In the genomic region with DNA sequence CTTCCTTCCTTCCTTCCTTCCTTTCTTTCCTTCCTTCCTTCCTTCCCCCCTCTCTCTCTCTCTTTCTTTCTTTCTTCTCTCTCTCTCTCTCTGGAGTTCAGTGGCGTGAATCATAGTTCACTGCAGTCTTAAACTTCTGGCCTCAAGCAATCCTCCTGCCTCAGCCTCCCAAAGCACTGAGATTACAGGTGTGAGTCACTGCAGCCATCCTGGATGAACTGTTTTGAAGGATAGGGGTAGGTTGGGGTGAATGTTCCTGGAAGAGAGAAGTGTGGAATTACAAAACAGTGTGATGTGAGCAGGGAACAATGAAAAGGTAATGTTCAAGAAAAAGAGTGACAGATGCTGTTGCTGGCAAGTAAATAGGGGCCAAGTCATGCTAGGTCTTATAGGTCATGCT, we compare ENCODE assay signal across 36 cellular contexts. TPM values are rescaled to one million over a fixed set of nuclear protein-coding genes. Genes with fewer than 3 reads are reported as not detected.
"Had no signal": no experiment of that assay in that cellular context is flagged by ENCODE, and none has a peak within 500 bp of the region (broad histone marks: within the 10 kb centered on the region; RNA-seq: fewer than 3 reads in every experiment).

No MANE protein-coding gene starts in this region.

- H3K4me2 ChIP-seq: hepatocyte had no signal

- H3K36me3 ChIP-seq: brain microvascular endothelial cell, esophagus muscularis mucosa, gastroesophageal sphincter, heart right ventricle had no signal

- H3K9me3 ChIP-seq: esophagus muscularis mucosa, gastroesophageal sphincter, heart right ventricle had no signal

- H3K27ac Mint-ChIP-seq: activated CD4-positive, alpha-beta memory T cell treated with anti-CD3 and anti-CD28 coated beads, Interleukin-2, amount 10 ng/mL, durations not matched to agents 7 days and 5 days; activated CD4-positive, alpha-beta T cell treated with anti-CD3 and anti-CD28 coated beads for 36 hours; activated CD4-positive, alpha-beta T cell treated with anti-CD3 and anti-CD28 coated beads, Interleukin-2, amount 10 ng/mL, durations not matched to agents 7 days and 5 days; activated naive CD4-positive, alpha-beta T cell treated with anti-CD3 and anti-CD28 coated beads, Interleukin-2, amount 50 U/mL, for 24 hours; activated T-helper 17 cell treated with anti-CD3 and anti-CD28 coated beads, Interleukin-2, amount 50 U/mL, for 72 hours; dendritic cell treated with granulocyte-macrophage colony-stimulating factor and Interleukin-4, amounts not matched to agents 40 ng/mL and 50 ng/mL, for 4 days; effector memory CD8-positive, alpha-beta T cell had no signal

- ATAC-seq: activated CD4-positive, alpha-beta T cell treated with anti-CD3 and anti-CD28 coated beads for 36 hours; activated T-cell treated with anti-CD3 and anti-CD28 coated beads, Interleukin-2, amount 50 U/mL, for 4 hours; activated T-helper 17 cell treated with anti-CD3 and anti-CD28 coated beads, Interleukin-2, amount 50 U/mL, for 72 hours; effector memory CD8-positive, alpha-beta T cell; gastroesophageal sphincter; heart right ventricle had no signal

- H3K27me3 Mint-ChIP-seq: activated CD4-positive, alpha-beta T cell treated with anti-CD3 and anti-CD28 coated beads for 36 hours; activated CD4-positive, alpha-beta T cell treated with anti-CD3 and anti-CD28 coated beads, Interleukin-2, amount 10 ng/mL, durations not matched to agents 7 days and 5 days; activated naive CD4-positive, alpha-beta T cell treated with anti-CD3 and anti-CD28 coated beads, Interleukin-2, amount 50 U/mL, for 24 hours; activated T-helper 17 cell treated with anti-CD3 and anti-CD28 coated beads, Interleukin-2, amount 50 U/mL, for 72 hours; central memory CD8-positive, alpha-beta T cell; dendritic cell treated with granulocyte-macrophage colony-stimulating factor and Interleukin-4, amounts not matched to agents 40 ng/mL and 50 ng/mL, for 4 days had no signal

- H3K27me3 ChIP-seq: brain microvascular endothelial cell, dorsolateral prefrontal cortex, esophagus muscularis mucosa, gastroesophageal sphincter, heart right ventricle, hepatocyte had no signal

- H3K4me1 Mint-ChIP-seq: activated CD4-positive, alpha-beta T cell treated with anti-CD3 and anti-CD28 coated beads for 36 hours; activated naive CD4-positive, alpha-beta T cell treated with anti-CD3 and anti-CD28 coated beads, Interleukin-2, amount 50 U/mL, for 24 hours; activated T-helper 17 cell treated with anti-CD3 and anti-CD28 coated beads, Interleukin-2, amount 50 U/mL, for 72 hours; central memory CD8-positive, alpha-beta T cell had no signal

- H3K27ac ChIP-seq: brain microvascular endothelial cell, coronary artery, dorsolateral prefrontal cortex, esophagus muscularis mucosa, gastroesophageal sphincter, heart right ventricle, hepatocyte had no signal

- H3K4me1 ChIP-seq: esophagus muscularis mucosa, gastroesophageal sphincter, heart right ventricle had no signal

- H3K4me3 Mint-ChIP-seq: activated CD4-positive, alpha-beta memory T cell treated with anti-CD3 and anti-CD28 coated beads, Interleukin-2, amount 10 ng/mL, durations not matched to agents 7 days and 5 days; activated CD4-positive, alpha-beta T cell treated with anti-CD3 and anti-CD28 coated beads for 36 hours; activated CD4-positive, alpha-beta T cell treated with anti-CD3 and anti-CD28 coated beads, Interleukin-2, amount 10 ng/mL, durations not matched to agents 7 days and 5 days; activated naive CD4-positive, alpha-beta T cell treated with anti-CD3 and anti-CD28 coated beads, Interleukin-2, amount 50 U/mL, for 24 hours; activated T-cell treated with anti-CD3 and anti-CD28 coated beads, Interleukin-2, amount 50 U/mL, for 4 hours; activated T-helper 17 cell treated with anti-CD3 and anti-CD28 coated beads, Interleukin-2, amount 50 U/mL, for 72 hours; central memory CD8-positive, alpha-beta T cell; dendritic cell treated with granulocyte-macrophage colony-stimulating factor and Interleukin-4, amounts not matched to agents 40 ng/mL and 50 ng/mL, for 4 days; effector memory CD8-positive, alpha-beta T cell had no signal

- H3K9me3 Mint-ChIP-seq: activated CD4-positive, alpha-beta memory T cell treated with anti-CD3 and anti-CD28 coated beads, Interleukin-2, amount 10 ng/mL, durations not matched to agents 7 days and 5 days; activated CD4-positive, alpha-beta T cell treated with anti-CD3 and anti-CD28 coated beads, Interleukin-2, amount 10 ng/mL, durations not matched to agents 7 days and 5 days; activated naive CD4-positive, alpha-beta T cell treated with anti-CD3 and anti-CD28 coated beads, Interleukin-2, amount 50 U/mL, for 24 hours; activated T-cell treated with anti-CD3 and anti-CD28 coated beads, Interleukin-2, amount 50 U/mL, for 4 hours; activated T-helper 17 cell treated with anti-CD3 and anti-CD28 coated beads, Interleukin-2, amount 50 U/mL, for 72 hours; central memory CD8-positive, alpha-beta T cell; effector memory CD8-positive, alpha-beta T cell had no signal

- H3K4me3 ChIP-seq: coronary artery, dorsolateral prefrontal cortex, esophagus muscularis mucosa, gastroesophageal sphincter, heart right ventricle, hepatocyte had no signal

- DNase-seq: activated CD4-positive, alpha-beta memory T cell treated with anti-CD3 and anti-CD28 coated beads, Interleukin-2, amount 10 ng/mL, durations not matched to agents 7 days and 5 days; activated CD4-positive, alpha-beta T cell treated with anti-CD3 and anti-CD28 coated beads for 36 hours; activated CD4-positive, alpha-beta T cell treated with anti-CD3 and anti-CD28 coated beads, Interleukin-2, amount 10 ng/mL, durations not matched to agents 7 days and 5 days; activated CD4-positive, alpha-beta T cell treated with anti-CD3 and anti-CD28 coated beads, Interleukin-2, amount 50 U/mL, for 4 hours; activated CD4-positive, CD25-positive, alpha-beta regulatory T cell; activated CD4-positive, CD25-positive, alpha-beta regulatory T cell treated with anti-CD3 and anti-CD28 coated beads, Interleukin-2, amount 50 U/mL, for 72 hours; activated CD8-positive, alpha-beta memory T cell treated with anti-CD3 and anti-CD28 coated beads, Interleukin-2, amount 50 U/mL, for 48 hours; activated effector memory CD4-positive, alpha-beta T cell treated with Interleukin-2 at 50 U/mL for 16 hours; activated gamma-delta T cell treated with Interleukin-2 at 50 U/mL for 16 hours; activated naive CD4-positive, alpha-beta T cell treated with Interleukin-2 at 50 U/mL for 16 hours; activated T-cell treated with anti-CD3 and anti-CD28 coated beads for 4 hours; activated T-cell treated with anti-CD3 and anti-CD28 coated beads, Interleukin-2, amount 50 U/mL, for 4 hours; amniotic stem cell; anterior cingulate cortex; brain microvascular endothelial cell; dorsolateral prefrontal cortex; effector memory CD8-positive, alpha-beta T cell; erythroblast; foreskin melanocyte; heart right ventricle; T-helper 2 cell had no signal

- FAIRE-seq: astrocyte, bronchial epithelial cell had no signal

RNA-seq across cellular contexts. Expression of a gene that starts 12.4 kb away (rescaled TPM):
- total RNA-seq: activated CD4-positive, alpha-beta memory T cell treated with anti-CD3 and anti-CD28 coated beads, Interleukin-2, amount 10 ng/mL, durations not matched to agents 7 days and 5 days; activated CD4-positive, alpha-beta T cell treated with anti-CD3 and anti-CD28 coated beads for 36 hours; activated CD4-positive, alpha-beta T cell treated with anti-CD3 and anti-CD28 coated beads, Interleukin-2, amount 10 ng/mL, durations not matched to agents 7 days and 5 days; activated T-cell treated with anti-CD3 and anti-CD28 coated beads, Interleukin-2, amount 50 U/mL, for 4 hours; activated T-helper 17 cell treated with anti-CD3 and anti-CD28 coated beads, Interleukin-2, amount 50 U/mL, for 72 hours; astrocyte; bronchial epithelial cell; cardiac septum; cerebellum; dorsolateral prefrontal cortex; esophagus muscularis mucosa; gastroesophageal sphincter; glomerular endothelial cell; heart right ventricle; hepatocyte; T-helper 1 cell treated with Interleukin-12 subunit alpha and Interleukin-12 subunit beta and Interleukin-4 antibody, amounts not matched to agents 30 ng/mL and 1 ng/mL, for 36 hours had no signal
- polyA plus RNA-seq: adipose tissue, heart right ventricle, hepatocyte had no signal
